23 cellular contexts compared by ENCODE assay signal in genomic region chr11:73888244-73888643, GRCh38.
"Had no signal": no experiment of that assay in that cellular context is flagged by ENCODE, and none has a peak within 500 bp of the region (broad histone marks: within the 10 kb centered on the region; RNA-seq: fewer than 3 reads in every experiment).

No MANE protein-coding gene starts in this region.

- DNase-seq: stimulated activated CD4-positive, alpha-beta T cell treated with anti-CD3 and anti-CD28 coated beads, Interleukin-2, amount 100 ng/mL, for 48 hours; stimulated activated CD4-positive, alpha-beta T cell treated with anti-CD3 and anti-CD28 coated beads, Interleukin-4, amount 100 ng/mL, for 1 hour; stimulated activated CD4-positive, alpha-beta T cell treated with anti-CD3 and anti-CD28 coated beads, Interleukin-4, amount 100 ng/mL, for 24 hours; stimulated activated CD4-positive, alpha-beta T cell treated with anti-CD3 and anti-CD28 coated beads, Interleukin-4, amount 100 ng/mL, for 4 hours; stimulated activated CD8-positive, alpha-beta memory T cell treated with anti-CD3 and anti-CD28 coated beads, Interleukin-4, amount 100 ng/mL, for 48 hours; stimulated activated naive B cell treated with anti-CD40 and anti-IgM and Interleukin-4, amounts not matched to agents 10 μg/mL and 1 μg/mL and 100 μg/mL, for 72 hours; stimulated activated naive CD4-positive, alpha-beta T cell; stimulated activated naive CD4-positive, alpha-beta T cell treated with Interleukin-2 at 50 U/mL for 16 hours; stimulated activated naive CD8-positive, alpha-beta T cell treated with anti-CD3 and anti-CD28 coated beads, Interleukin-15, amount 100 ng/mL, for 72 hours; stimulated activated naive CD8-positive, alpha-beta T cell treated with anti-CD3 and anti-CD28 coated beads, Interleukin-15, Interleukin-2, amounts not matched to agents 100 U/mL and 50 U/mL, for 24 hours; stomach; substantia nigra; testis; thyroid gland; tibial artery; transverse colon; upper lobe of left lung; uterus had no signal

- H3K9me3 ChIP-seq: stomach, suprapubic skin, testis, thoracic aorta, thyroid gland, tibial artery, tibial nerve, transverse colon, upper lobe of left lung, uterus, vagina had no signal

- H3K4me1 ChIP-seq: suprapubic skin, testis, thyroid gland, tibial artery, tibial nerve, transverse colon, upper lobe of left lung, uterus, vagina had no signal

- H3K36me3 ChIP-seq: uterus had no signal

- H3K4me3 ChIP-seq: stomach, suprapubic skin, testis, thoracic aorta, thyroid gland, tibial artery, tibial nerve, transverse colon, upper lobe of left lung, uterus, vagina had no signal

- H3K27ac ChIP-seq: stomach, suprapubic skin, testis, thoracic aorta, thyroid gland, tibial artery, tibial nerve, transverse colon, upper lobe of left lung, uterus, vagina had no signal

- H3K27me3 ChIP-seq: stomach, suprapubic skin, testis, thyroid gland, tibial artery, tibial nerve, transverse colon, upper lobe of left lung, uterus, vagina had no signal

- ATAC-seq: stimulated activated memory B cell treated with anti-CD40 and anti-IgM and Interleukin-4, amounts not matched to agents 10 μg/mL and 1 μg/mL and 100 μg/mL, for 72 hours; stimulated activated naive B cell treated with anti-CD40 and anti-IgM and Interleukin-4, amounts not matched to agents 10 μg/mL and 1 μg/mL and 100 μg/mL, for 72 hours; stimulated activated naive CD8-positive, alpha-beta T cell treated with anti-CD3 and anti-CD28 coated beads, Interleukin-15, amount 100 ng/mL, for 72 hours; stimulated activated naive CD8-positive, alpha-beta T cell treated with anti-CD3 and anti-CD28 coated beads, Interleukin-15, Interleukin-2, amounts not matched to agents 100 U/mL and 50 U/mL, for 24 hours had no signal
